In genomic region chr16:10995555-10995954, GRCh38 we compare ENCODE assay signal across 27 cellular contexts. TPM values are rescaled to one million over a fixed set of nuclear protein-coding genes. Genes with fewer than 3 reads are reported as not detected.
A peak's percentile ranks its signal among the peaks of the same experiment; 100 is the strongest.
DNase-seq lines count a peak whose midpoint lies in the region; ATAC-seq and TF ChIP-seq lines count a peak whose summit lies in the region.
"Had no signal": no experiment of that assay in that cellular context is flagged by ENCODE, and none has a peak within 500 bp of the region (broad histone marks: within the 10 kb centered on the region; RNA-seq: fewer than 3 reads in every experiment).

No MANE protein-coding gene starts in this region.

- no peak for TF ChIP-seq POLR2A in suprapubic skin (IDR thresholded peaks at IDR 0.05)

- CTCF ChIA-PET in activated naive CD4-positive, alpha-beta T cell treated with anti-CD3 and anti-CD28 coated beads, Interleukin-2, amount 10 ng/mL, durations not matched to agents 7 days and 5 days (lab: Charles Lee), result no interaction called here

- H3K36me3 ChIP-seq in suprapubic skin, result peaks cover 19% of the 10 kb centered on the region

- peaks cover 2% of the 10 kb centered on the region for H3K9me3 Mint-ChIP-seq in activated naive CD4-positive, alpha-beta T cell treated with anti-CD3 and anti-CD28 coated beads, Interleukin-2, amount 10 ng/mL, durations not matched to agents 7 days and 5 days
- H3K9me3 Mint-ChIP-seq: CD8-positive, alpha-beta memory T cell; GM23338; immature natural killer cell; nephron had no signal

- peaks cover 86% of the 10 kb centered on the region for H3K36me3 Mint-ChIP-seq in activated naive CD4-positive, alpha-beta T cell treated with anti-CD3 and anti-CD28 coated beads, Interleukin-2, amount 10 ng/mL, durations not matched to agents 7 days and 5 days

- ATAC-seq in GM21717 (IDR thresholded peaks at IDR 0.05; ENCODE audit: unreplicated experiment) (no peak), GM21360 (IDR thresholded peaks at IDR 0.05; ENCODE audit: unreplicated experiment) (no peak)
- ATAC-seq: GM23338, K562 had no signal

- no peak overlapping the region for H3K27ac Mint-ChIP-seq in activated naive CD4-positive, alpha-beta T cell treated with anti-CD3 and anti-CD28 coated beads, Interleukin-2, amount 10 ng/mL, durations not matched to agents 7 days and 5 days
- H3K27ac Mint-ChIP-seq: activated naive CD8-positive, alpha-beta T cell; GM23338; immature natural killer cell; nephron had no signal

- no peak overlapping the region for H3K4me3 Mint-ChIP-seq in activated naive CD4-positive, alpha-beta T cell treated with anti-CD3 and anti-CD28 coated beads, Interleukin-2, amount 10 ng/mL, durations not matched to agents 7 days and 5 days
- H3K4me3 Mint-ChIP-seq: activated naive CD8-positive, alpha-beta T cell; CD8-positive, alpha-beta memory T cell; GM23338; immature natural killer cell; nephron had no signal

- 83% methylated on average over 5 of the region's 5 CpGs for WGBS in suprapubic skin

- no peaks in the 10 kb centered on the region for H3K9me3 ChIP-seq in suprapubic skin
- H3K9me3 ChIP-seq: BE2C, Peyer's patch, transverse colon had no signal

- no peak for TF ChIP-seq EP300 in suprapubic skin (IDR thresholded peaks at IDR 0.05)

- H3K27me3 Mint-ChIP-seq in activated naive CD4-positive, alpha-beta T cell treated with anti-CD3 and anti-CD28 coated beads, Interleukin-2, amount 10 ng/mL, durations not matched to agents 7 days and 5 days, result no peaks in the 10 kb centered on the region
- H3K27me3 Mint-ChIP-seq: activated naive CD8-positive, alpha-beta T cell had no signal

- H3K4me3 ChIP-seq in GM12865 (ENCODE audit: low read depth, low read length) (no peak overlapping the region), epithelial cell of esophagus (ENCODE audit: low read length) (no peak overlapping the region), suprapubic skin (no peak overlapping the region)
- H3K4me3 ChIP-seq: GM23338, K562, Peyer's patch, transverse colon had no signal

- peaks cover 64% of the 10 kb centered on the region for H3K4me1 Mint-ChIP-seq in activated naive CD4-positive, alpha-beta T cell treated with anti-CD3 and anti-CD28 coated beads, Interleukin-2, amount 10 ng/mL, durations not matched to agents 7 days and 5 days

- DNase-seq in CD1c-positive myeloid dendritic cell (ENCODE audit: extremely low spot score) (peak; percentile 69), GM12865 (ENCODE audit: low read depth) (peak; percentile 17), OCI-M1 (lab: John Stamatoyannopoulos, UW) (peak; percentile 19), epithelial cell of esophagus (ENCODE audit: low read depth) (peak; percentile 62), suprapubic skin (ENCODE audit: low spot score in 2 of 2) (no peak)
- DNase-seq in activated naive CD4-positive, alpha-beta T cell treated with anti-CD3 and anti-CD28 coated beads, Interleukin-2, amount 10 ng/mL, durations not matched to agents 7 days and 5 days, result no peak
- DNase-seq: aorta; BE2C; CD8-positive, alpha-beta memory T cell; DMS 273 treated with DMSO at 0.1 percent for 48 hours; effector CD8-positive, alpha-beta T cell; immature natural killer cell; MM.1S; NCI-H1436 treated with DMSO at 0.1 percent for 48 hours; NCI-H2107; NCI-H748 treated with DMSO at 0.1 percent for 48 hours; Peyer's patch; SHP77 treated with DMSO at 0.1 percent for 48 hours; stimulated activated CD4-positive, alpha-beta T cell treated with anti-CD3 and anti-CD28 coated beads, Interleukin-4, amount 100 ng/mL, for 1 hour; transverse colon had no signal

- no peak for TF ChIP-seq CTCF in GM12865 (IDR thresholded peaks at IDR 0.05; ENCODE audit: insufficient read depth, low read depth, low read length, missing control alignments)
- TF ChIP-seq CTCF in epithelial cell of esophagus (IDR thresholded peaks at IDR 0.05; ENCODE audit: insufficient read depth, low read depth, low read length, missing control alignments), result no peak
- TF ChIP-seq CTCF in suprapubic skin (IDR thresholded peaks at IDR 0.05), result no peak

- peaks cover 22% of the 10 kb centered on the region for H3K4me1 ChIP-seq in suprapubic skin
- H3K4me1 ChIP-seq: BE2C had no signal

- no peaks in the 10 kb centered on the region for H3K27me3 ChIP-seq in suprapubic skin
- H3K27me3 ChIP-seq: BE2C, Peyer's patch, transverse colon had no signal

- H3K27ac ChIP-seq in suprapubic skin, result no peak overlapping the region
- H3K27ac ChIP-seq: epithelial cell of prostate, Peyer's patch, transverse colon had no signal

RNA-seq across cellular contexts. Expression of gene CLEC16A, which starts 51.2 kb away (rescaled TPM):
- total RNA-seq in suprapubic skin, result 10 to 100 TPM; 37.2 to 62.3 (median 39.0) TPM

RNA-seq across cellular contexts. Expression of gene DEXI, which starts 53.3 kb away (rescaled TPM):
- total RNA-seq in suprapubic skin, result 10 to 100 TPM; 35.9 to 72.7 (median 58.3) TPM

Comparison
In these comparisons a context has a peak if more than half of its experiments do, and no peak if none do; other contexts are left out.
1. DNase-seq: peak in CD1c-positive myeloid dendritic cell (single experiment), GM12865 (single experiment), OCI-M1 (single experiment) and epithelial cell of esophagus (single experiment); none in suprapubic skin (0 of 2) and activated naive CD4-positive, alpha-beta T cell treated with anti-CD3 and anti-CD28 coated beads, Interleukin-2, amount 10 ng/mL, durations not matched to agents 7 days and 5 days (single experiment).